In genomic region chr18:49343179-49343578, GRCh38 we compare ENCODE assay signal across 2 cellular contexts.
"Had no signal": no experiment of that assay in that cellular context is flagged by ENCODE, and none has a peak within 500 bp of the region (broad histone marks: within the 10 kb centered on the region; RNA-seq: fewer than 3 reads in every experiment).

No MANE protein-coding gene starts in this region.

- H3K4me3 ChIP-seq: K562 had no signal

- H3K27ac ChIP-seq: HL-60 had no signal
